ENCODE assay signal across 24 cellular contexts in genomic region chr1:21160263-21160662, GRCh38.
"Had no signal": no experiment of that assay in that cellular context is flagged by ENCODE, and none has a peak within 500 bp of the region (broad histone marks: within the 10 kb centered on the region; RNA-seq: fewer than 3 reads in every experiment).

No MANE protein-coding gene starts in this region.

- H3K4me2 ChIP-seq: SK-N-SH had no signal

- DNase-seq: Karpas-422, KG1, MG63, NCI-H1092, NCI-H1105 treated with DMSO at 0.1 percent for 48 hours, NCI-H1417 treated with DMSO at 0.1 percent for 48 hours, NCI-H146, NCI-H1694 treated with DMSO at 0.1 percent for 48 hours, NCI-H1930, NCI-H2081, NCI-H2107, NCI-H2227 treated with DMSO at 0.1 percent for 48 hours, NCI-H446, NCI-H510A, NCI-H524 treated with DMSO at 0.1 percent for 48 hours, NCI-H69, NCI-H774, PC-3, SHP77, SK-N-SH had no signal

- H3K27me3 ChIP-seq: MG63 had no signal

- H3K4me3 ChIP-seq: MG63 had no signal

- H3K9me3 ChIP-seq: MG63, SK-N-SH had no signal

- H3K27ac ChIP-seq: HL-60, RWPE1 had no signal

- ATAC-seq: Panc1 had no signal

- H3K9ac ChIP-seq: SK-N-SH had no signal

- FAIRE-seq: HTR-8/SVneo had no signal
